14 cellular contexts compared by ENCODE assay signal in the genomic region with DNA sequence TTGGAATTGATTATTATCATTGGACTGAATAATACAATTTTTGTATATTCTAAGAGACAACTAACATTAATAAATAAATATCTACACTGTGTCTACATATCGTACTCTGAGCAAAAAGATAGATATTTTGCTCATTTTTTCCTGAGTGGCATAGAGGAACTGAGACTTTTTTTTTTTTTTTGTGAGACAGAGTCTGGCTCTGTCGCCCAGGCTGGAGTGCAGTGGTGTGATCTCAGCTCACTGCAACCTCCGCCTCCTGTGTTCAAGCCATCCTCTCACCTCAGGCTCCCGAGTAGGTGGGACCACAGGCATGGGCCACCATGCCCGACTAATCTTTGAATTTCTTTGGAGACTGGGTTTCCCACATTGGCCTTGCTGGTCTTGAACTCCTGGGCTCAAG. TPM values are rescaled to one million over a fixed set of nuclear protein-coding genes. Genes with fewer than 3 reads are reported as not detected.
DNase-seq lines count a peak whose midpoint lies in the region; ATAC-seq, FAIRE-seq and TF ChIP-seq lines count a peak whose summit lies in the region.
"Had no signal": no experiment of that assay in that cellular context is flagged by ENCODE, and none has a peak within 500 bp of the region (broad histone marks: within the 10 kb centered on the region; RNA-seq: fewer than 3 reads in every experiment).

No MANE protein-coding gene starts in this region.

- H3K27me3 ChIP-seq in OCI-LY1 (ENCODE audit: insufficient read depth, low read length), result no peaks in the 10 kb centered on the region

- H3K4me3 ChIP-seq in OCI-LY1 (ENCODE audit: low read depth, low read length, poor library complexity, severe bottlenecking), result no peak overlapping the region
- no peak overlapping the region for H3K4me3 ChIP-seq in mucosa of descending colon

- DNase-seq in stimulated activated CD4-positive, alpha-beta T cell treated with anti-CD3 and anti-CD28 coated beads, Interleukin-2, amount 100 ng/mL, for 48 hours, result no peak
- no peak for DNase-seq in NCI-H2107 (lab: John Stamatoyannopoulos, UW)
- no peak for DNase-seq in RCC 7860 (ENCODE audit: low spot score)
- no peak for DNase-seq in mucosa of descending colon
- DNase-seq: IMR-90, NCI-H146, NCI-H774, right cardiac atrium, SIG-M5 had no signal

- H3K9me3 ChIP-seq in OCI-LY1 (ENCODE audit: low read length), result 0 out of 2 replicates have a peak, but pooled peaks cover 2% of the 10 kb centered on the region
- no peaks in the 10 kb centered on the region for H3K9me3 ChIP-seq in mucosa of descending colon

- peaks cover 68% of the 10 kb centered on the region for H3K4me1 ChIP-seq in OCI-LY1 (ENCODE audit: insufficient read depth, low read length, severe bottlenecking)
- peaks cover 59% of the 10 kb centered on the region for H3K4me1 ChIP-seq in mucosa of descending colon (ENCODE audit: low read depth)

- H3K36me3 ChIP-seq in OCI-LY1 (ENCODE audit: insufficient read depth, low read length) (peaks cover 13% of the 10 kb centered on the region; the same call in 1 of the 2 replicates), mucosa of descending colon (ENCODE audit: low read depth) (no peaks in the 10 kb centered on the region)

- H3K4me2 ChIP-seq in OCI-LY1 (ENCODE audit: low read length), result peak overlapping the region; percentile 16; the same call in 1 of the 2 replicates

- no peaks in the 10 kb centered on the region for H3K9me2 ChIP-seq in OCI-LY1 (ENCODE audit: low read depth, low read length)

- ATAC-seq in GM18858 (IDR thresholded peaks at IDR 0.05; ENCODE audit: unreplicated experiment) (peak; percentile 37), HG02623 (IDR thresholded peaks at IDR 0.05; ENCODE audit: unreplicated experiment) (peak; percentile 47), mucosa of descending colon (no peak)
- ATAC-seq: right cardiac atrium had no signal

- H3K27ac ChIP-seq in C4-2B, result peak overlapping the region; percentile 22; the same call in 1 of the 2 replicates
- peak overlapping the region; percentile 33 for H3K27ac ChIP-seq in OCI-LY1 (ENCODE audit: low read depth, low read length, poor library complexity, severe bottlenecking)

- TF ChIP-seq CTCF in C4-2B (conservative IDR thresholded peaks at IDR 0.05) (no peak), OCI-LY1 (IDR thresholded peaks at IDR 0.05; ENCODE audit: low read length) (no peak), mucosa of descending colon (IDR thresholded peaks at IDR 0.05) (no peak)

- 0 out of 2 replicates have a peak, but pooled peaks cover 8% of the 10 kb centered on the region for H3F3A ChIP-seq in OCI-LY1 (ENCODE audit: insufficient read depth, low read length)

- H4K20me1 ChIP-seq in OCI-LY1 (ENCODE audit: insufficient read depth, low read length), result peaks cover 12% of the 10 kb centered on the region; the same call in 1 of the 2 replicates

- no peak for FAIRE-seq in RCC 7860 (lab: Jason Lieb, UNC)
- FAIRE-seq: astrocyte had no signal

- no peak overlapping the region for H2AFZ ChIP-seq in OCI-LY1 (ENCODE audit: low read length)

- peaks cover 100% of the 10 kb centered on the region for H3K79me2 ChIP-seq in OCI-LY1 (ENCODE audit: insufficient read depth, low read length)

- intact Hi-C loops in mucosa of descending colon (cut with DNase I, micrococcal nuclease), result no loop called here

- no peak overlapping the region for H3K9ac ChIP-seq in OCI-LY1 (ENCODE audit: low read length)

RNA-seq across cellular contexts. Expression of gene KMT2E, which starts 14.0 kb away (rescaled TPM):
- total RNA-seq in mucosa of descending colon, result 100 to 1,000 TPM; 115 to 135 (median 132) TPM
